13 cellular contexts compared by ENCODE assay signal in the genomic region with DNA sequence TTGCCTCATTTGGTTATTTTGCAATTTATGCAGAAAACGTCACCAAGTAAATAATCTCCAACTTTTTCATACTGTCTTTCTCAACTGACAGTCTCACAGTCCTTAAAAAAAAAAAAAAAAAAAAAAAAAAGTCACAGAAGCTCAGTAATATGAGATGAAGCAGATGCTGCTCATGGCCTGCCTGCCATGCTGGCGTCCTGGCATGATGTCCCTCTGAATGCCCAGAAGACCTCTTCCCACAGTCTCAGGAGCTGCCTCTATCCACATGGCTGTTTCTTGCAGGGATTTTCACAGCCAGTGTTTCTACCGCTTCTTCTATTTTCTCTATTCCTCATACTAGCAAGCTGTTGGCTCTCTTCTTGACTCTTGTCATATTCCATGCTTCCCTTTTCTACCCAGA.
DNase-seq lines count a peak whose midpoint lies in the region; ATAC-seq and TF ChIP-seq lines count a peak whose summit lies in the region.
"Had no signal": no experiment of that assay in that cellular context is flagged by ENCODE, and none has a peak within 500 bp of the region (broad histone marks: within the 10 kb centered on the region; RNA-seq: fewer than 3 reads in every experiment).

No MANE protein-coding gene starts in this region.

- H3K4me3 Mint-ChIP-seq in activated naive CD4-positive, alpha-beta T cell treated with anti-CD3 and anti-CD28 coated beads for 36 hours, result no peak overlapping the region
- H3K4me3 Mint-ChIP-seq in activated B cell treated with CpG ODN at 0.5 μM for 24 hours, result no peak overlapping the region
- H3K4me3 Mint-ChIP-seq in naive thymus-derived CD8-positive, alpha-beta T cell, result peak overlapping the region in 2 of 10 donors; percentile 45 to 58
- H3K4me3 Mint-ChIP-seq: activated CD4-positive, alpha-beta memory T cell treated with anti-CD3 and anti-CD28 coated beads for 36 hours had no signal

- peak overlapping the region; percentile 7 for H3K27ac Mint-ChIP-seq in activated naive CD4-positive, alpha-beta T cell treated with anti-CD3 and anti-CD28 coated beads for 36 hours
- H3K27ac Mint-ChIP-seq in activated naive CD4-positive, alpha-beta T cell treated with anti-CD3 and anti-CD28 coated beads, Interleukin-2, amount 50 U/mL, for 72 hours, result no peak overlapping the region
- peak overlapping the region; percentile 24 for H3K27ac Mint-ChIP-seq in activated B cell treated with CpG ODN at 0.5 μM for 24 hours
- H3K27ac Mint-ChIP-seq in naive thymus-derived CD8-positive, alpha-beta T cell, result peak overlapping the region in 9 of 10 donors; percentile 49 to 87 (median 70)

- peaks cover 76% of the 10 kb centered on the region for H3K36me3 Mint-ChIP-seq in activated naive CD4-positive, alpha-beta T cell treated with anti-CD3 and anti-CD28 coated beads for 36 hours (ENCODE audit: low read depth)
- H3K36me3 Mint-ChIP-seq in activated naive CD4-positive, alpha-beta T cell treated with anti-CD3 and anti-CD28 coated beads, Interleukin-2, amount 50 U/mL, for 72 hours, result peaks cover 47 to 83% of the 10 kb centered on the region in 2 donors
- peaks cover 91% of the 10 kb centered on the region for H3K36me3 Mint-ChIP-seq in activated B cell treated with CpG ODN at 0.5 μM for 24 hours (ENCODE audit: low read depth)
- peaks cover 6 to 94% (median 61%) of the 10 kb centered on the region in 3 donors for H3K36me3 Mint-ChIP-seq in naive thymus-derived CD8-positive, alpha-beta T cell

- peaks cover 63% of the 10 kb centered on the region for H3K4me1 Mint-ChIP-seq in activated naive CD4-positive, alpha-beta T cell treated with anti-CD3 and anti-CD28 coated beads for 36 hours (ENCODE audit: low read depth)
- H3K4me1 Mint-ChIP-seq in activated B cell treated with CpG ODN at 0.5 μM for 24 hours, result peaks cover 64% of the 10 kb centered on the region
- H3K4me1 Mint-ChIP-seq in naive thymus-derived CD8-positive, alpha-beta T cell, result peaks cover 39 to 88% (median 79%) of the 10 kb centered on the region in 4 donors

- intact Hi-C loops in activated naive CD4-positive, alpha-beta T cell treated with anti-CD3 and anti-CD28 coated beads for 36 hours (cut with micrococcal nuclease), result loop anchor here (1.0 to 5.0 kb wide), 3 partner anchors 217 to 652 kb away; no protein-coding TSS in a partner anchor
- intact Hi-C loops in activated B cell treated with CpG ODN at 0.5 μM for 24 hours (cut with micrococcal nuclease), result loop anchor here (5.0 to 10.0 kb wide), 3 partner anchors 58 to 679 kb away; no protein-coding TSS in a partner anchor

- TF ChIP-seq CTCF in activated B cell treated with CpG ODN at 0.5 μM for 24 hours (IDR thresholded peaks at IDR 0.05), result no peak

- CTCF ChIA-PET in activated naive CD4-positive, alpha-beta T cell treated with anti-CD3 and anti-CD28 coated beads for 36 hours (lab: Charles Lee), result interaction anchor here (0.6 to 2.9 kb wide), 21 partner anchors 9 to 495 kb away, joined by 3 to 15 read pairs (median 5); no protein-coding TSS in a partner anchor
- CTCF ChIA-PET in activated B cell treated with CpG ODN at 0.5 μM for 24 hours (lab: Charles Lee), result interaction anchor here (0.8 to 4.3 kb wide), 17 partner anchors 23 to 651 kb away, joined by 3 to 49 read pairs (median 5); a partner anchor contains a TSS

- no peak for DNase-seq in activated naive CD4-positive, alpha-beta T cell treated with anti-CD3 and anti-CD28 coated beads for 36 hours
- DNase-seq in activated naive CD4-positive, alpha-beta T cell treated with anti-CD3 and anti-CD28 coated beads, Interleukin-2, amount 50 U/mL, for 72 hours (ENCODE audit: low spot score in 2 of 2), result no peak
- DNase-seq in NCI-H2171 (lab: John Stamatoyannopoulos, UW) (peak; percentile 42), activated B cell treated with CpG ODN at 0.5 μM for 24 hours (no peak), hippocampal formation (lab: John Stamatoyannopoulos, UW) (no peak)
- no peak for DNase-seq in naive thymus-derived CD8-positive, alpha-beta T cell
- DNase-seq: activated CD8-positive, alpha-beta memory T cell treated with anti-CD3 and anti-CD28 coated beads, Interleukin-2, amount 50 U/mL, for 48 hours; activated effector memory CD4-positive, alpha-beta T cell treated with Interleukin-2 at 50 U/mL for 16 hours; NCI-H1417 treated with DMSO at 0.1 percent for 48 hours; NCI-H2081 treated with DMSO at 0.1 percent for 48 hours had no signal

- no peak for ATAC-seq in activated naive CD4-positive, alpha-beta T cell treated with anti-CD3 and anti-CD28 coated beads, Interleukin-2, amount 50 U/mL, for 72 hours
- ATAC-seq in activated B cell treated with CpG ODN at 0.5 μM for 24 hours (ENCODE audit: low read depth) (no peak), GM18867 (IDR thresholded peaks at IDR 0.05; ENCODE audit: unreplicated experiment) (no peak)
- ATAC-seq in naive thymus-derived CD8-positive, alpha-beta T cell, result no peak

- H3K9me3 Mint-ChIP-seq in activated naive CD4-positive, alpha-beta T cell treated with anti-CD3 and anti-CD28 coated beads for 36 hours, result no peaks in the 10 kb centered on the region
- no peaks in the 10 kb centered on the region for H3K9me3 Mint-ChIP-seq in activated naive CD4-positive, alpha-beta T cell treated with anti-CD3 and anti-CD28 coated beads, Interleukin-2, amount 50 U/mL, for 72 hours
- no peaks in the 10 kb centered on the region for H3K9me3 Mint-ChIP-seq in activated B cell treated with CpG ODN at 0.5 μM for 24 hours
- no peaks in the 10 kb centered on the region for H3K9me3 Mint-ChIP-seq in naive thymus-derived CD8-positive, alpha-beta T cell
- H3K9me3 Mint-ChIP-seq: activated CD4-positive, alpha-beta memory T cell treated with anti-CD3 and anti-CD28 coated beads for 36 hours; naive B cell had no signal

- POLR2A ChIA-PET in activated B cell treated with CpG ODN at 0.5 μM for 24 hours (lab: Charles Lee), result interaction anchor here (0.6 to 1.6 kb wide), 11 partner anchors 50 to 1111 kb away, joined by 3 to 10 read pairs (median 4); a partner anchor contains a TSS
- POLR2A ChIA-PET in naive thymus-derived CD8-positive, alpha-beta T cell (lab: Charles Lee), result interaction anchor here (0.5 to 4.9 kb wide), 19 partner anchors 11 to 484 kb away, joined by 3 to 32 read pairs (median 5); a partner anchor contains a TSS

- H3K27me3 Mint-ChIP-seq in activated naive CD4-positive, alpha-beta T cell treated with anti-CD3 and anti-CD28 coated beads for 36 hours (ENCODE audit: low read depth), result no peaks in the 10 kb centered on the region
- H3K27me3 Mint-ChIP-seq in activated B cell treated with CpG ODN at 0.5 μM for 24 hours, result no peaks in the 10 kb centered on the region
- no peaks in the 10 kb centered on the region for H3K27me3 Mint-ChIP-seq in naive thymus-derived CD8-positive, alpha-beta T cell
- H3K27me3 Mint-ChIP-seq: activated CD4-positive, alpha-beta memory T cell treated with anti-CD3 and anti-CD28 coated beads for 36 hours; naive B cell had no signal

Comparison
In these comparisons a context has a peak if more than half of its experiments do, and no peak if none do; other contexts are left out.
1. H3K27ac Mint-ChIP-seq: peak in activated naive CD4-positive, alpha-beta T cell treated with anti-CD3 and anti-CD28 coated beads for 36 hours (single experiment), activated B cell treated with CpG ODN at 0.5 μM for 24 hours (single experiment) and naive thymus-derived CD8-positive, alpha-beta T cell (9 of 10); none in activated naive CD4-positive, alpha-beta T cell treated with anti-CD3 and anti-CD28 coated beads, Interleukin-2, amount 50 U/mL, for 72 hours (0 of 2).